ENCODE assay signal across 29 cellular contexts in the genomic region with DNA sequence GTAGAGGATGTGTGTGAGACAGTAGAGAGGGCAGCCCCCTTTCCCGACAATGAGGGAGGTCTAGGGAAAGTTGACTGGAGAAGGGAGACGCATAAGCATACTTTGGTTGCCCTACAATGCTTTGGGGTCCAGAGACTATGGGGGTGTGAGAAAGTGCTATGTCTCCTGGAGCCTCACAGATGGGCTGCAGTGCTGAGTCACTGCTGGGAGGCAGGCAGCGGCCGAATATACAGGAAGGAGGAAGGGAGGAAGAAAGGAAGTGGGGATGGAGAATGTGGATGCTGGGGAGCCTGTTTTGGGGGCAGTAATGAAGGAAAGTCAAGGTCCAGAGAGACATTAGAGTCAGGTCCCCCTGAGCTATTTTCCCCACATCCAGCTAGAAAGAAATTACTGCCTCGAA. TPM values are rescaled to one million over a fixed set of nuclear protein-coding genes. Genes with fewer than 3 reads are reported as not detected.
"Had no signal": no experiment of that assay in that cellular context is flagged by ENCODE, and none has a peak within 500 bp of the region (broad histone marks: within the 10 kb centered on the region; RNA-seq: fewer than 3 reads in every experiment).

No MANE protein-coding gene starts in this region.

- H3K27me3 Mint-ChIP-seq: activated CD4-positive, alpha-beta T cell treated with anti-CD3 and anti-CD28 coated beads, Interleukin-2, amount 10 ng/mL, durations not matched to agents 7 days and 5 days; activated naive CD4-positive, alpha-beta T cell treated with anti-CD3 and anti-CD28 coated beads, Interleukin-2, amount 50 U/mL, for 24 hours; brain; naive thymus-derived CD8-positive, alpha-beta T cell; progenitor cell of endocrine pancreas had no signal

- H3K4me3 ChIP-seq: esophagus muscularis mucosa, gastroesophageal sphincter, neural progenitor cell, sigmoid colon, spleen, testis, uterus had no signal

- H3K27me3 ChIP-seq: esophagus muscularis mucosa, gastroesophageal sphincter, neural progenitor cell, sigmoid colon, spleen, testis, uterus had no signal

- H2AFZ ChIP-seq: neural progenitor cell had no signal

- H3K36me3 ChIP-seq: esophagus muscularis mucosa, gastroesophageal sphincter, neural progenitor cell, sigmoid colon, spleen, uterus had no signal

- DNase-seq: activated CD4-positive, alpha-beta T cell treated with anti-CD3 and anti-CD28 coated beads, Interleukin-2, amount 10 ng/mL, durations not matched to agents 7 days and 5 days; activated CD8-positive, alpha-beta memory T cell treated with anti-CD3 and anti-CD28 coated beads, Interleukin-2, amount 10 ng/mL, durations not matched to agents 7 days and 5 days; activated CD8-positive, alpha-beta T cell treated with anti-CD3 and anti-CD28 coated beads for 36 hours; activated effector memory CD4-positive, alpha-beta T cell treated with anti-CD3 and anti-CD28 coated beads, Interleukin-2, amount 50 U/mL, for 16 hours; activated T-cell treated with anti-CD3 and anti-CD28 coated beads for 4 hours; caudate nucleus; effector memory CD4-positive, alpha-beta T cell; head of caudate nucleus; hypothalamus; left ventricle myocardium superior; mammary epithelial cell; naive thymus-derived CD8-positive, alpha-beta T cell; retina; sigmoid colon; spleen; stimulated activated CD4-positive, alpha-beta T cell treated with anti-CD3 and anti-CD28 coated beads, Interleukin-4, amount 100 ng/mL, for 1 hour; stimulated activated naive CD4-positive, alpha-beta T cell; T1000; testis; trophoblast cell; uterus had no signal

- H3K4me1 Mint-ChIP-seq: activated CD4-positive, alpha-beta T cell treated with anti-CD3 and anti-CD28 coated beads, Interleukin-2, amount 10 ng/mL, durations not matched to agents 7 days and 5 days; activated CD8-positive, alpha-beta memory T cell treated with anti-CD3 and anti-CD28 coated beads, Interleukin-2, amount 10 ng/mL, durations not matched to agents 7 days and 5 days; activated naive CD4-positive, alpha-beta T cell treated with anti-CD3 and anti-CD28 coated beads, Interleukin-2, amount 50 U/mL, for 24 hours; brain; naive thymus-derived CD8-positive, alpha-beta T cell; neural progenitor cell had no signal

- H3K36me3 Mint-ChIP-seq: activated CD8-positive, alpha-beta memory T cell treated with anti-CD3 and anti-CD28 coated beads, Interleukin-2, amount 10 ng/mL, durations not matched to agents 7 days and 5 days; activated naive CD4-positive, alpha-beta T cell treated with anti-CD3 and anti-CD28 coated beads, Interleukin-2, amount 50 U/mL, for 24 hours; brain; mesothelial cell of epicardium; naive thymus-derived CD8-positive, alpha-beta T cell; neural progenitor cell had no signal

- ATAC-seq: activated CD8-positive, alpha-beta memory T cell treated with anti-CD3 and anti-CD28 coated beads, Interleukin-2, amount 10 ng/mL, durations not matched to agents 7 days and 5 days; activated CD8-positive, alpha-beta T cell treated with anti-CD3 and anti-CD28 coated beads for 36 hours; gastroesophageal sphincter; left ventricle myocardium superior; naive thymus-derived CD8-positive, alpha-beta T cell had no signal

- H3K4me2 ChIP-seq: neural progenitor cell had no signal

- H3K9me3 Mint-ChIP-seq: activated CD4-positive, alpha-beta T cell treated with anti-CD3 and anti-CD28 coated beads, Interleukin-2, amount 10 ng/mL, durations not matched to agents 7 days and 5 days; activated CD8-positive, alpha-beta T cell treated with anti-CD3 and anti-CD28 coated beads for 36 hours; activated naive CD4-positive, alpha-beta T cell treated with anti-CD3 and anti-CD28 coated beads, Interleukin-2, amount 50 U/mL, for 24 hours; naive thymus-derived CD8-positive, alpha-beta T cell had no signal

- H3K4me1 ChIP-seq: esophagus muscularis mucosa, gastroesophageal sphincter, neural progenitor cell, sigmoid colon, spleen, testis, uterus had no signal

- H3K9me3 ChIP-seq: esophagus muscularis mucosa, gastroesophageal sphincter, sigmoid colon, spleen, testis, uterus had no signal

- H3K27ac Mint-ChIP-seq: activated CD4-positive, alpha-beta T cell treated with anti-CD3 and anti-CD28 coated beads, Interleukin-2, amount 10 ng/mL, durations not matched to agents 7 days and 5 days; activated CD8-positive, alpha-beta memory T cell treated with anti-CD3 and anti-CD28 coated beads, Interleukin-2, amount 10 ng/mL, durations not matched to agents 7 days and 5 days; activated CD8-positive, alpha-beta T cell treated with anti-CD3 and anti-CD28 coated beads for 36 hours; activated naive CD4-positive, alpha-beta T cell treated with anti-CD3 and anti-CD28 coated beads, Interleukin-2, amount 50 U/mL, for 24 hours; brain; mesothelial cell of epicardium; neural progenitor cell; progenitor cell of endocrine pancreas had no signal

- H3K4me3 Mint-ChIP-seq: activated CD4-positive, alpha-beta T cell treated with anti-CD3 and anti-CD28 coated beads, Interleukin-2, amount 10 ng/mL, durations not matched to agents 7 days and 5 days; activated CD8-positive, alpha-beta memory T cell treated with anti-CD3 and anti-CD28 coated beads, Interleukin-2, amount 10 ng/mL, durations not matched to agents 7 days and 5 days; activated CD8-positive, alpha-beta T cell treated with anti-CD3 and anti-CD28 coated beads for 36 hours; activated naive CD4-positive, alpha-beta T cell treated with anti-CD3 and anti-CD28 coated beads, Interleukin-2, amount 50 U/mL, for 24 hours; brain; mesothelial cell of epicardium; naive thymus-derived CD8-positive, alpha-beta T cell; neural progenitor cell had no signal

- H3K27ac ChIP-seq: esophagus muscularis mucosa, gastroesophageal sphincter, neural progenitor cell, sigmoid colon, spleen, testis, uterus had no signal

RNA-seq across cellular contexts. Expression of gene DRP2, which starts 12.7 kb away (rescaled TPM):
- total RNA-seq: naive thymus-derived CD8-positive, alpha-beta T cell had no signal

RNA-seq across cellular contexts. Expression of gene TAF7L, which starts 58.8 kb away (rescaled TPM):
- total RNA-seq: activated CD4-positive, alpha-beta T cell treated with anti-CD3 and anti-CD28 coated beads, Interleukin-2, amount 10 ng/mL, durations not matched to agents 7 days and 5 days; activated CD8-positive, alpha-beta T cell treated with anti-CD3 and anti-CD28 coated beads for 36 hours; left ventricle myocardium superior; naive thymus-derived CD8-positive, alpha-beta T cell; osteocyte had no signal
